In the genomic region with DNA sequence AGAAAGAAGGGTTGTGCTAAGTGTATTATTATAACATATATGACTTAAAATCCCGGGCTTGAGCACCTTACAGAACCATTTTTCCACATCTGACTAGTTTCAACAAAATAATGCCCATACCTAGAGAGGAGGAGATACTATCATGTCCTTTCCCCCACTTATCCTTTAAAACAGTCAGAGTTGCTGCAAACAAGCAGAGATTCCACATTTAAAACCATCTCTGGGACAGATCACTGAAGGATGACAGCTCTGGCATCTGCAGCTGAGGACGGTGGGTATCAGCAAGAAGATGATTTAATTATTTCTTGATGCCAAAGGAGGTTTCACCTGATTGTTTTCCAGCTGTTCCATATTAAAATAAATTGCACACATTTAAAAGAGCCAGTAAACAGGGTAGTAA, we compare ENCODE assay signal across 24 cellular contexts.
"Had no signal": no experiment of that assay in that cellular context is flagged by ENCODE, and none has a peak within 500 bp of the region (broad histone marks: within the 10 kb centered on the region; RNA-seq: fewer than 3 reads in every experiment).

No MANE protein-coding gene starts in this region.

- H3K27me3 ChIP-seq: ovary, right atrium auricular region, right lobe of liver, tibial nerve, uterus had no signal

- H3K4me3 ChIP-seq: left ventricle myocardium inferior, lung, ovary, right atrium auricular region, right lobe of liver, smooth muscle cell, tibial nerve, uterus had no signal

- H3K27me3 Mint-ChIP-seq: naive B cell; progenitor cell of endocrine pancreas; stimulated activated memory B cell treated with anti-CD40 and anti-IgM and Interleukin-4, amounts not matched to agents 10 μg/mL and 1 μg/mL and 100 μg/mL, for 72 hours; stimulated activated naive CD8-positive, alpha-beta T cell treated with anti-CD3 and anti-CD28 coated beads, Interleukin-15, amount 100 ng/mL, for 72 hours; type B pancreatic cell had no signal

- H3K4me1 Mint-ChIP-seq: mesothelial cell of epicardium; naive B cell; natural killer cell; stimulated activated memory B cell treated with anti-CD40 and anti-IgM and Interleukin-4, amounts not matched to agents 10 μg/mL and 1 μg/mL and 100 μg/mL, for 72 hours; stimulated activated naive CD8-positive, alpha-beta T cell treated with anti-CD3 and anti-CD28 coated beads, Interleukin-15, amount 100 ng/mL, for 72 hours had no signal

- ATAC-seq: natural killer cell; right lobe of liver; stimulated activated memory B cell treated with anti-CD40 and anti-IgM and Interleukin-4, amounts not matched to agents 10 μg/mL and 1 μg/mL and 100 μg/mL, for 72 hours; stimulated activated naive CD8-positive, alpha-beta T cell treated with anti-CD3 and anti-CD28 coated beads, Interleukin-15, amount 100 ng/mL, for 72 hours had no signal

- H3K4me1 ChIP-seq: left ventricle myocardium inferior, right atrium auricular region, right lobe of liver, tibial nerve, uterus had no signal

- DNase-seq: islet precursor cell; left ventricle myocardium inferior; mesendoderm; naive B cell; natural killer cell; nephron progenitor cell; ovary; right lobe of liver; stimulated activated CD4-positive, alpha-beta T cell treated with anti-CD3 and anti-CD28 coated beads, Interleukin-1b, Interleukin-23, amount 100 ng/mL, for 48 hours; stimulated activated CD4-positive, alpha-beta T cell treated with anti-CD3 and anti-CD28 coated beads, Interleukin-2, amount 100 ng/mL, for 48 hours; stimulated activated CD4-positive, alpha-beta T cell treated with anti-CD3 and anti-CD28 coated beads, Interleukin-4, amount 100 ng/mL, for 4 hours; stimulated activated CD8-positive, alpha-beta memory T cell treated with anti-CD3 and anti-CD28 coated beads, Interleukin-4, amount 100 ng/mL, for 48 hours; stimulated activated naive CD4-positive, alpha-beta T cell treated with Interleukin-2 at 50 U/mL for 16 hours; stimulated activated naive CD8-positive, alpha-beta T cell treated with anti-CD3 and anti-CD28 coated beads, Interleukin-15, amount 100 ng/mL, for 72 hours; substantia nigra; uterus had no signal

- H3K36me3 Mint-ChIP-seq: mesothelial cell of epicardium; natural killer cell; stimulated activated memory B cell treated with anti-CD40 and anti-IgM and Interleukin-4, amounts not matched to agents 10 μg/mL and 1 μg/mL and 100 μg/mL, for 72 hours; type B pancreatic cell had no signal

- H3K27ac ChIP-seq: left ventricle myocardium inferior, ovary, right atrium auricular region, right lobe of liver, tibial nerve, uterus had no signal

- H3K36me3 ChIP-seq: left ventricle myocardium inferior, ovary, right atrium auricular region, right lobe of liver, tibial nerve, uterus had no signal

- H3K9me3 ChIP-seq: left ventricle myocardium inferior, ovary, right atrium auricular region, right lobe of liver, uterus had no signal

- H3K27ac Mint-ChIP-seq: mesothelial cell of epicardium; naive B cell; natural killer cell; nephron progenitor cell; progenitor cell of endocrine pancreas; stimulated activated memory B cell treated with anti-CD40 and anti-IgM and Interleukin-4, amounts not matched to agents 10 μg/mL and 1 μg/mL and 100 μg/mL, for 72 hours; stimulated activated naive CD8-positive, alpha-beta T cell treated with anti-CD3 and anti-CD28 coated beads, Interleukin-15, amount 100 ng/mL, for 72 hours; type B pancreatic cell had no signal

- H3K4me3 Mint-ChIP-seq: mesothelial cell of epicardium; naive B cell; natural killer cell; nephron progenitor cell; stimulated activated memory B cell treated with anti-CD40 and anti-IgM and Interleukin-4, amounts not matched to agents 10 μg/mL and 1 μg/mL and 100 μg/mL, for 72 hours; stimulated activated naive CD8-positive, alpha-beta T cell treated with anti-CD3 and anti-CD28 coated beads, Interleukin-15, amount 100 ng/mL, for 72 hours; type B pancreatic cell had no signal
